In genomic region chr3:43155016-43155415, GRCh38 we compare ENCODE assay signal across 21 cellular contexts. TPM values are rescaled to one million over a fixed set of nuclear protein-coding genes. Genes with fewer than 3 reads are reported as not detected.
DNase-seq lines count a peak whose midpoint lies in the region; ATAC-seq, FAIRE-seq and TF ChIP-seq lines count a peak whose summit lies in the region.
"Had no signal": no experiment of that assay in that cellular context is flagged by ENCODE, and none has a peak within 500 bp of the region (broad histone marks: within the 10 kb centered on the region; RNA-seq: fewer than 3 reads in every experiment).

No MANE protein-coding gene starts in this region.

- H3K9ac ChIP-seq in BLaER1 (no peak overlapping the region), HCT116 (ENCODE audit: low read length) (no peak overlapping the region), H1 (replicated peaks in 1 of 4; ENCODE audit: extremely low read depth in 1 of 4, low read depth in 3 of 4, low read length in 3 of 4) (no peak overlapping the region)

- TF ChIP-seq RAD21 in HCT116 (IDR thresholded peaks at IDR 0.05; ENCODE audit: low read depth) (no peak), H1 (IDR thresholded peaks at IDR 0.05 in 1 of 2, conservative IDR thresholded peaks at IDR 0.05 in 1 of 2; ENCODE audit: low read depth in 2 of 2, low read length in 2 of 2) (no peak)

- TF ChIP-seq CTCF in HCT116 (IDR thresholded peaks at IDR 0.05 in 2 of 3, conservative IDR thresholded peaks at IDR 0.05 in 1 of 3; ENCODE audit: borderline replicate concordance in 1 of 3, insufficient read depth in 1 of 3, low read depth in 2 of 3, low read length in 2 of 3) (no peak), H1 (IDR thresholded peaks at IDR 0.05; ENCODE audit: control extremely low read depth in 1 of 3, insufficient read depth in 1 of 3, low read depth in 1 of 3, low read length in 3 of 3) (no peak), right lobe of liver (IDR thresholded peaks at IDR 0.05) (no peak)

- no peak overlapping the region for H3K14ac ChIP-seq in H1 (ENCODE audit: insufficient read length)

- H2AFZ ChIP-seq in HCT116 (ENCODE audit: low read depth, low read length, poor library complexity, severe bottlenecking): peak overlapping the region; percentile 90
- no peak overlapping the region for H2AFZ ChIP-seq in H1 (ENCODE audit: low read length)

- H3K9me2 ChIP-seq in HCT116 (ENCODE audit: insufficient read depth): no peaks in the 10 kb centered on the region

- H3K18ac ChIP-seq in H1 (ENCODE audit: extremely low read depth, low read length): no peak overlapping the region

- no TSS peak for BruUV-seq in HCT116 (replicated peaks; lab: Mats Ljungman, UMichigan)

- H3K4me2 ChIP-seq in BLaER1: peak overlapping the region; percentile 27; the same call in 1 of the 2 replicates
- no peak overlapping the region for H3K4me2 ChIP-seq in HCT116 (ENCODE audit: low read length)
- no peak overlapping the region for H3K4me2 ChIP-seq in H1 (ENCODE audit: insufficient read depth in 1 of 2, low read depth in 2 of 2, low read length in 2 of 2)

- 98% methylated on average over 5 of the region's 5 CpGs; no CpG with 5 or more reads in 1 of the 2 experiments for WGBS in H1 (ENCODE audit: extremely low coverage in 1 of 2, insufficient coverage in 1 of 2, insufficient read length in 1 of 2, insufficient replicate concordance in 2 of 2, low coverage in 1 of 2, low lambda C conversion rate in 2 of 2, missing lambda C conversion rate in 1 of 2), 2 experiments
- 58% methylated on average over 5 of the region's 5 CpGs for WGBS in right lobe of liver (ENCODE audit: insufficient coverage, low coverage, low lambda C conversion rate, missing lambda C conversion rate)

- H3K4me1 ChIP-seq in BLaER1 (peaks cover 11% of the 10 kb centered on the region), HCT116 (ENCODE audit: control insufficient read depth in 1 of 2, insufficient read depth in 2 of 2, low read length in 2 of 2) (peaks cover 0 to 8% of the 10 kb centered on the region in 2 experiments; a peak in 2 of 4 replicates), H1 (replicated peaks in 1 of 4; ENCODE audit: control insufficient read depth in 3 of 4, insufficient read depth in 4 of 4, low read length in 3 of 4) (no peaks in the 10 kb centered on the region; a peak in 1 of 7 replicates), right lobe of liver (no peaks in the 10 kb centered on the region)
- H3K4me1 ChIP-seq: Caco-2 had no signal

- no peaks in the 10 kb centered on the region for H3K36me3 Mint-ChIP-seq in T-helper 1 cell treated with Interleukin-12 subunit alpha and Interleukin-12 subunit beta and Interleukin-4 antibody, amounts not matched to agents 30 μg/mL and 1 μg/mL, for 36 hours (ENCODE audit: low read depth)

- H4K20me1 ChIP-seq in BLaER1 (no peaks in the 10 kb centered on the region), HCT116 (ENCODE audit: insufficient read depth) (no peaks in the 10 kb centered on the region), H1 (replicated peaks in 1 of 2; ENCODE audit: control insufficient read depth in 1 of 2, insufficient read depth in 2 of 2, low read length in 2 of 2) (no peaks in the 10 kb centered on the region)

- H3K79me1 ChIP-seq in H1 (ENCODE audit: low read depth, low read length): no peaks in the 10 kb centered on the region

- H3K4me1 Mint-ChIP-seq in T-helper 1 cell treated with Interleukin-12 subunit alpha and Interleukin-12 subunit beta and Interleukin-4 antibody, amounts not matched to agents 30 μg/mL and 1 μg/mL, for 36 hours (ENCODE audit: low read depth): peaks cover 5% of the 10 kb centered on the region
- H3K4me1 Mint-ChIP-seq: B cell had no signal

- H3K4ac ChIP-seq in H1 (replicated peaks; ENCODE audit: insufficient read length, low read depth, low read length): no peak overlapping the region

- no peak overlapping the region for H2BK120ac ChIP-seq in H1 (replicated peaks; ENCODE audit: low read depth, low read length)

- POLR2A ChIA-PET in HCT116 (lab: Charles Lee) (no interaction called here), H1 (lab: Charles Lee; ENCODE audit: partially characterized antibody) (no interaction called here)

- H2BK15ac ChIP-seq in H1 (ENCODE audit: low read length): no peak overlapping the region

- no peaks in the 10 kb centered on the region for H3K23me2 ChIP-seq in H1 (ENCODE audit: low read depth, low read length)

- no peak overlapping the region for H3K4me3 ChIP-seq in BLaER1
- H3K4me3 ChIP-seq in HCT116 (replicated peaks in 1 of 2; ENCODE audit: low read depth in 1 of 2, low read length in 2 of 2): no peak overlapping the region
- no peak overlapping the region for H3K4me3 ChIP-seq in H1 (ENCODE audit: extremely low read depth in 1 of 4, insufficient read depth in 2 of 4, low read depth in 3 of 4, low read length in 4 of 4)
- H3K4me3 ChIP-seq in right lobe of liver: no peak overlapping the region
- H3K4me3 ChIP-seq: GM12878, Peyer's patch had no signal

- RAD21 ChIA-PET in HCT116 (lab: Charles Lee; ENCODE audit: low non-redundant PET in 1 of 2, low total read pairs in 2 of 2, uncharacterized antibody in 2 of 2, unreplicated experiment in 2 of 2): no interaction called here

- H3K36me3 ChIP-seq in BLaER1 (no peaks in the 10 kb centered on the region), HCT116 (ENCODE audit: control insufficient read depth in 1 of 2, insufficient read depth in 2 of 2, low read length in 2 of 2) (no peaks in the 10 kb centered on the region), H1 (ENCODE audit: control insufficient read depth in 2 of 4, insufficient read depth in 4 of 4, low read length in 3 of 4) (no peaks in the 10 kb centered on the region), right lobe of liver (no peaks in the 10 kb centered on the region)
- H3K36me3 ChIP-seq: Peyer's patch had no signal

- no peak for DNase-seq in T-helper 1 cell
- no peak for DNase-seq in HCT116 (ENCODE audit: low read depth, low spot score)
- no peak for DNase-seq in H1 (ENCODE audit: low read depth in 1 of 2, low spot score in 2 of 2)
- DNase-seq in COLO829 (ENCODE audit: low spot score): no peak
- no peak for DNase-seq in NCI-H1417 treated with DMSO at 0.1 percent for 48 hours (lab: John Stamatoyannopoulos, UW)
- DNase-seq in right lobe of liver: no peak
- DNase-seq: GDM1, NCI-H1436, NCI-H187, NCI-H2081 treated with DMSO at 0.1 percent for 48 hours, NCI-H2171, NCI-H510A had no signal

- no peak overlapping the region for H4K5ac ChIP-seq in H1 (ENCODE audit: insufficient read length, low read depth, low read length)

- no peak overlapping the region for H3K4me3 Mint-ChIP-seq in T-helper 1 cell treated with Interleukin-12 subunit alpha and Interleukin-12 subunit beta and Interleukin-4 antibody, amounts not matched to agents 30 μg/mL and 1 μg/mL, for 36 hours
- H3K4me3 Mint-ChIP-seq: B cell had no signal

- peaks cover 28% of the 10 kb centered on the region for H3K27me3 Mint-ChIP-seq in T-helper 1 cell treated with Interleukin-12 subunit alpha and Interleukin-12 subunit beta and Interleukin-4 antibody, amounts not matched to agents 30 μg/mL and 1 μg/mL, for 36 hours (ENCODE audit: low read depth)

- H3K27ac ChIP-seq in BLaER1: no peak overlapping the region
- H3K27ac ChIP-seq in HCT116 (ENCODE audit: low read depth, low read length): no peak overlapping the region
- H3K27ac ChIP-seq in H1 (ENCODE audit: low read depth, low read length): no peak overlapping the region
- no peak overlapping the region for H3K27ac ChIP-seq in right lobe of liver
- H3K27ac ChIP-seq: 22Rv1, HL-60, Peyer's patch had no signal

- H3K56ac ChIP-seq in H1 (replicated peaks; ENCODE audit: insufficient read length, low read depth, low read length): no peak overlapping the region

- H2BK20ac ChIP-seq in H1 (ENCODE audit: low read length): 0 out of 2 replicates have a peak overlapping the region, but pooled peaks have one; percentile 13

- H4K8ac ChIP-seq in H1 (ENCODE audit: extremely low read depth, insufficient read depth, low read length): no peak overlapping the region

- H3K23ac ChIP-seq in H1 (ENCODE audit: insufficient read length): no peak overlapping the region

- TF ChIP-seq EP300 in H1 (IDR thresholded peaks at IDR 0.05; ENCODE audit: borderline replicate concordance in 1 of 2, low read depth in 2 of 2, low read length in 2 of 2): no peak

- CTCF ChIA-PET in HCT116 (lab: Charles Lee): interaction anchor here (3.3 kb wide), 1 partner anchor 193 kb away, joined by 30 read pairs; no protein-coding TSS in a partner anchor
- CTCF ChIA-PET in H1 (lab: Charles Lee; ENCODE audit: partially characterized antibody): interaction anchor here (1.3 to 8.5 kb wide), 6 partner anchors 9 to 192 kb away, joined by 3 to 111 read pairs (median 6); no protein-coding TSS in a partner anchor

- H3K27me3 ChIP-seq in BLaER1 (no peaks in the 10 kb centered on the region), HCT116 (ENCODE audit: insufficient read depth, low read length) (no peaks in the 10 kb centered on the region), H1 (replicated peaks in 1 of 4; ENCODE audit: control insufficient read depth in 3 of 4, extremely low read depth in 1 of 4, insufficient read depth in 3 of 4, low read length in 3 of 4) (peaks cover 0 to 8% (median 0%) of the 10 kb centered on the region in 4 experiments; a peak in 3 of 7 replicates), right lobe of liver (no peaks in the 10 kb centered on the region)
- H3K27me3 ChIP-seq: Peyer's patch had no signal

- no peaks in the 10 kb centered on the region for H3K9me3 Mint-ChIP-seq in T-helper 1 cell treated with Interleukin-12 subunit alpha and Interleukin-12 subunit beta and Interleukin-4 antibody, amounts not matched to agents 30 μg/mL and 1 μg/mL, for 36 hours

- intact Hi-C loops in HCT116 (cut with micrococcal nuclease) (loop anchor here (1.0 kb wide), 1 partner anchor 194 kb away; no protein-coding TSS in a partner anchor), right lobe of liver (cut with DNase I) (no loop called here)

- no peak overlapping the region for H2BK5ac ChIP-seq in H1 (ENCODE audit: low read depth, low read length)

- no peak for FAIRE-seq in H1 (lab: Jason Lieb, UNC)
- FAIRE-seq: GM12878 had no signal

- 0 out of 2 replicates have a peak overlapping the region, but pooled peaks have one; percentile 41 for H2AK5ac ChIP-seq in H1 (ENCODE audit: low read depth, low read length)

- TF ChIP-seq POLR2A in HCT116 (IDR thresholded peaks at IDR 0.05; ENCODE audit: borderline replicate concordance, extremely low read depth, insufficient read depth, insufficient read length): no peak
- no peak for TF ChIP-seq POLR2A in H1 (IDR thresholded peaks at IDR 0.05; ENCODE audit: control extremely low read depth in 1 of 2, low read depth in 2 of 2, low read length in 2 of 2)
- no peak for TF ChIP-seq POLR2A in right lobe of liver (IDR thresholded peaks at IDR 0.05)

- no peaks in the 10 kb centered on the region; the same call in 1 of the 2 replicates for H3K9me3 ChIP-seq in BLaER1
- H3K9me3 ChIP-seq in HCT116 (ENCODE audit: control insufficient read depth in 1 of 2, insufficient read depth in 1 of 2, low read depth in 1 of 2, low read length in 2 of 2): no peaks in the 10 kb centered on the region
- no peaks in the 10 kb centered on the region for H3K9me3 ChIP-seq in H1 (ENCODE audit: insufficient read depth in 2 of 2, low read depth in 1 of 2, low read length in 1 of 2)
- H3K9me3 ChIP-seq in right lobe of liver: no peaks in the 10 kb centered on the region
- H3K9me3 ChIP-seq: Caco-2, Peyer's patch had no signal

- peak overlapping the region; percentile 42 for H3K27ac Mint-ChIP-seq in T-helper 1 cell treated with Interleukin-12 subunit alpha and Interleukin-12 subunit beta and Interleukin-4 antibody, amounts not matched to agents 30 μg/mL and 1 μg/mL, for 36 hours
- H3K27ac Mint-ChIP-seq: B cell had no signal

- ATAC-seq in HCT116 (no peak), right lobe of liver (no peak)
- ATAC-seq: GM12878 had no signal

- H3K79me2 ChIP-seq in HCT116 (ENCODE audit: insufficient read depth, low read length): no peaks in the 10 kb centered on the region
- H3K79me2 ChIP-seq in H1 (ENCODE audit: control insufficient read depth in 1 of 2, insufficient read depth in 2 of 2, low read length in 2 of 2): no peaks in the 10 kb centered on the region

- no peak overlapping the region for H4K91ac ChIP-seq in H1 (replicated peaks; ENCODE audit: insufficient read length, low read length)

- no peak overlapping the region for H2BK12ac ChIP-seq in H1 (ENCODE audit: low read depth, low read length)

RNA-seq across cellular contexts. Expression of gene POMGNT2, which starts 49.1 kb away (rescaled TPM):
- 21.6 TPM for total RNA-seq in HCT116 (2021; ENCODE audit: unreplicated experiment)
- 25.0 and 27.3 TPM in 2 replicates for polyA plus RNA-seq in HCT116 (2012)
- total RNA-seq in H1 (2021; fragmentation: NEBNext Ultra II Directional; extraction: Animal tissue kit (Norgen Biotek cat#: 25700)): 13.6 and 15.6 TPM in 2 replicates
- 35.7 and 40.1 TPM in 2 replicates for polyA plus RNA-seq in H1 (2011; rRNA removed)
- 22.8 TPM for polyA plus RNA-seq in H1 (2011; cell fraction: cytosol; rRNA removed)
- polyA plus RNA-seq in H1 (2011; cell fraction: nucleus; rRNA removed): 26.6 TPM
- polyA plus RNA-seq in H1 (2012, experiment 1 of 2): 10.8 to 18.8 TPM (median 17.0 TPM) in 4 replicates
- 17.7 TPM for polyA plus RNA-seq in H1 (2012, experiment 2 of 2)
- polyA plus RNA-seq in H1 (2013, experiment 1 of 2): 17.7 TPM
- 19.1 TPM for polyA plus RNA-seq in H1 (2013, experiment 2 of 2)
- 17.0 and 17.2 TPM in 2 replicates for polyA minus RNA-seq in H1 (2011; rRNA and poly(A)+ RNA removed)
- 9.2 TPM for polyA minus RNA-seq in H1 (2011; cell fraction: cytosol; rRNA and poly(A)+ RNA removed)
- polyA minus RNA-seq in H1 (2011; cell fraction: nucleus; rRNA and poly(A)+ RNA removed): 8.1 TPM
- total RNA-seq in right lobe of liver: 1 to 10 TPM; 4.8 to 9.2 (median 6.0) TPM
- total RNA-seq: OCI-LY7 had no signal
